ENCODE assay signal across 1 cellular context in the genomic region with DNA sequence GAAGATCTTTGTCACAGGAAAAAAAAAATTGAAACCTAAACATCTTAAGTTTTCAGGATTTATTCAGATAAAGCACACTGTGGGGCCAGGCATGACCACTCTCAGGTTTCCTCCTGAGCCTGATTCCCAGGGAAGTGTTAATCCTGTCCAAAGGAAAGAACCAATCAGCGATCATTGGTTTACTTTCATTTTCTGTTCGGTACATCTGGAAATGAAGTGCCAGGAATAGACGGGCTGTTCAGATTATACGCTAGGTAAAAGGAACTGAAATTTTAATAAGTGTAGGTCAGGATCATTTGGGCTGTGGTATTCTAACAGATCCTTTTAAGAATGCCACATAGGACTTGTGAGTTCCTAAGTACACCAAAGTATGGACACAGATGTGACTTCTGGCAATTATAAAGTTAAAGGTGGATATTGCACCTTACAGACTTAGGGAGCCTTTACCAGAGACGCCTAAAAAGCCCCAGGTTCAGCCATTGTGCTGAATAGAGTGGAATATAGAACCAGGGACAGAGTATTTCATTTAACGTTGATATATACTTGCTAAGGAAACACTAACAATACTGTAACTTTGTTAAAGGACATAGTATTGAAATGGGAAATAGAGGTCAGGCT.
TF ChIP-seq lines count a peak whose summit lies in the region.

No MANE protein-coding gene starts in this region.

TF ChIP-seq in HepG2, 621 proteins besides CTCF, POLR2A, EP300 and RAD21 (continued from another document):
- TF ChIP-seq HNF1B (CRISPR knock-in tag; IDR thresholded peaks at IDR 0.05) (no peak), NFYC (CRISPR knock-in tag; IDR thresholded peaks at IDR 0.05) (peak; percentile 75), ZNF251 (CRISPR knock-in tag; IDR thresholded peaks at IDR 0.05) (no peak), PLSCR1 (CRISPR knock-in tag; IDR thresholded peaks at IDR 0.05; ENCODE audit: borderline replicate concordance) (no peak), HMGXB4 (CRISPR knock-in tag; IDR thresholded peaks at IDR 0.05; ENCODE audit: borderline replicate concordance in 1 of 2, low read depth in 1 of 2) (no peak)
